Comparison of ENCODE assay signal across 1 cellular context in genomic region chr3:100108464-100109079, GRCh38.
TF ChIP-seq lines count a peak whose summit lies in the region.

No MANE protein-coding gene starts in this region.

TF ChIP-seq in HEK293, 187 proteins besides CTCF, POLR2A, EP300 and RAD21 (continued from another document):
- TF ChIP-seq BCL6B (tag by site-specific recombination; IDR thresholded peaks at IDR 0.05), result no peak
TF ChIP-seq in HEK293: peak in this region for 3.
